In genomic region chr14:49939215-49939614, GRCh38 we compare ENCODE assay signal across 7 cellular contexts. TPM values are rescaled to one million over a fixed set of nuclear protein-coding genes. Genes with fewer than 3 reads are reported as not detected.
A peak's percentile ranks its signal among the peaks of the same experiment; 100 is the strongest.
DNase-seq lines count a peak whose midpoint lies in the region; ATAC-seq, FAIRE-seq and TF ChIP-seq lines count a peak whose summit lies in the region.
"Not testable (repeated sequence)": the region's sequence is repeated elsewhere in the genome, so short reads cannot be mapped to it uniquely, and the experiment has no call there.

No MANE protein-coding gene starts in this region.

- not testable (repeated sequence) for H3K4me3 Mint-ChIP-seq in CD4-positive, CD25-positive, alpha-beta regulatory T cell; activated CD4-positive, alpha-beta memory T cell treated with anti-CD3 and anti-CD28 coated beads for 36 hours; dendritic cell treated with granulocyte-macrophage colony-stimulating factor and Interleukin-4, amounts not matched to agents 40 ng/mL and 50 ng/mL, for 4 days; nephron
- peak overlapping the region in 1 of 4 donors; percentile 87 for H3K4me3 Mint-ChIP-seq in IgD-negative memory B cell
- peak overlapping the region; percentile 33 for H3K4me3 Mint-ChIP-seq in activated naive CD4-positive, alpha-beta T cell treated with anti-CD3 and anti-CD28 coated beads, Interleukin-2, amount 50 U/mL, for 24 hours

- H3K27me3 Mint-ChIP-seq in CD4-positive, CD25-positive, alpha-beta regulatory T cell; IgD-negative memory B cell; activated CD4-positive, alpha-beta memory T cell treated with anti-CD3 and anti-CD28 coated beads for 36 hours; activated naive CD4-positive, alpha-beta T cell treated with anti-CD3 and anti-CD28 coated beads, Interleukin-2, amount 50 U/mL, for 24 hours; dendritic cell treated with granulocyte-macrophage colony-stimulating factor and Interleukin-4, amounts not matched to agents 40 ng/mL and 50 ng/mL, for 4 days; nephron (ENCODE audit: low read depth): not testable (repeated sequence)

- CTCF ChIA-PET in activated CD4-positive, alpha-beta memory T cell treated with anti-CD3 and anti-CD28 coated beads for 36 hours (lab: Charles Lee), result interaction anchor here (0.6 kb wide), 1 partner anchor 165 kb away, joined by 3 read pairs; no protein-coding TSS in a partner anchor
- CTCF ChIA-PET in HepG2 (lab: Yijun Ruan, JAX; ENCODE audit: low intra/inter-chr PET ratio, low total read pairs), result not testable (repeated sequence)

- 72% methylated on average over 2 of the region's 2 CpGs for WGBS in HepG2 (ENCODE audit: low lambda C conversion rate)

- ATAC-seq in CD4-positive, CD25-positive, alpha-beta regulatory T cell (ENCODE audit: low read depth in 2 of 2); HepG2: not testable (repeated sequence)

- not testable (repeated sequence) for FAIRE-seq in HepG2 (lab: Jason Lieb, UNC)

- not testable (repeated sequence) for H3K4me2 ChIP-seq in HepG2 (ENCODE audit: low read depth, low read length)

- peaks cover 29% of the 10 kb centered on the region for H3K4me1 ChIP-seq in CD4-positive, CD25-positive, alpha-beta regulatory T cell (ENCODE audit: control insufficient read depth, insufficient read depth, low read length, poor library complexity, severe bottlenecking)
- peaks cover 35% of the 10 kb centered on the region for H3K4me1 ChIP-seq in HepG2 (ENCODE audit: insufficient read depth, low read length)

- not testable (repeated sequence) for H4K20me1 ChIP-seq in HepG2 (ENCODE audit: insufficient read depth, low read length)

- H2AFZ ChIP-seq in HepG2 (ENCODE audit: low read length), result not testable (repeated sequence)

- peaks cover 11% of the 10 kb centered on the region for H3K36me3 Mint-ChIP-seq in CD4-positive, CD25-positive, alpha-beta regulatory T cell
- not testable (repeated sequence) for H3K36me3 Mint-ChIP-seq in IgD-negative memory B cell
- H3K36me3 Mint-ChIP-seq in activated CD4-positive, alpha-beta memory T cell treated with anti-CD3 and anti-CD28 coated beads for 36 hours, result peaks cover 31% of the 10 kb centered on the region
- H3K36me3 Mint-ChIP-seq in activated naive CD4-positive, alpha-beta T cell treated with anti-CD3 and anti-CD28 coated beads, Interleukin-2, amount 50 U/mL, for 24 hours, result peaks cover 13% of the 10 kb centered on the region
- peaks cover 13% of the 10 kb centered on the region for H3K36me3 Mint-ChIP-seq in dendritic cell treated with granulocyte-macrophage colony-stimulating factor and Interleukin-4, amounts not matched to agents 40 ng/mL and 50 ng/mL, for 4 days (ENCODE audit: low read depth)
- H3K36me3 Mint-ChIP-seq in nephron (ENCODE audit: low read depth), result peaks cover 11% of the 10 kb centered on the region

- H3K27me3 ChIP-seq in CD4-positive, CD25-positive, alpha-beta regulatory T cell (ENCODE audit: control insufficient read depth, insufficient read depth, low read length); HepG2 (ENCODE audit: control insufficient read depth in 1 of 2, insufficient read depth in 2 of 2, low read length in 2 of 2): not testable (repeated sequence)

- peaks cover 21 to 54% (median 35%) of the 10 kb centered on the region in 4 donors for H3K4me1 Mint-ChIP-seq in CD4-positive, CD25-positive, alpha-beta regulatory T cell
- H3K4me1 Mint-ChIP-seq in IgD-negative memory B cell, result peaks cover 25 to 34% (median 33%) of the 10 kb centered on the region in 3 donors
- peaks cover 47% of the 10 kb centered on the region for H3K4me1 Mint-ChIP-seq in activated CD4-positive, alpha-beta memory T cell treated with anti-CD3 and anti-CD28 coated beads for 36 hours (ENCODE audit: low read depth)
- H3K4me1 Mint-ChIP-seq in activated naive CD4-positive, alpha-beta T cell treated with anti-CD3 and anti-CD28 coated beads, Interleukin-2, amount 50 U/mL, for 24 hours, result peaks cover 53% of the 10 kb centered on the region
- peaks cover 53% of the 10 kb centered on the region for H3K4me1 Mint-ChIP-seq in dendritic cell treated with granulocyte-macrophage colony-stimulating factor and Interleukin-4, amounts not matched to agents 40 ng/mL and 50 ng/mL, for 4 days (ENCODE audit: low read depth)
- H3K4me1 Mint-ChIP-seq in nephron, result peaks cover 29% of the 10 kb centered on the region

- not testable (repeated sequence) for H3K79me2 ChIP-seq in HepG2 (ENCODE audit: insufficient read depth, low read length)

- TF ChIP-seq EP300 in HepG2 (IDR thresholded peaks at IDR 0.05; ENCODE audit: low read depth in 2 of 2, low read length in 2 of 2); HepG2 (CRISPR knock-in tag; IDR thresholded peaks at IDR 0.05; ENCODE audit: borderline replicate concordance): not testable (repeated sequence)

- TF ChIP-seq RAD21 in HepG2 (CRISPR knock-in tag; IDR thresholded peaks at IDR 0.05), result not testable (repeated sequence)

- H3K9ac ChIP-seq in HepG2 (ENCODE audit: insufficient read depth, low read depth, low read length), result not testable (repeated sequence)

- not testable (repeated sequence) for H3K27ac ChIP-seq in CD4-positive, CD25-positive, alpha-beta regulatory T cell (ENCODE audit: insufficient read depth, low read length, poor library complexity, severe bottlenecking); HepG2 (ENCODE audit: extremely low read length, insufficient read depth, low read length)

- TF ChIP-seq POLR2A in HepG2 (IDR thresholded peaks at IDR 0.05; ENCODE audit: insufficient read depth in 1 of 2, low read depth in 2 of 2, low read length in 2 of 2), result not testable (repeated sequence)

- in situ Hi-C loops in HepG2 (cut with HindIII; ENCODE audit: extremely low pct_ligation_motif_present, low pct_unique_long_range_greater_than_20kb), result not testable (repeated sequence)

- H3K9me3 ChIP-seq in CD4-positive, CD25-positive, alpha-beta regulatory T cell (ENCODE audit: control insufficient read depth in 2 of 2, low read length in 2 of 2); HepG2 (ENCODE audit: low read length): not testable (repeated sequence)

- POLR2A ChIA-PET in activated CD4-positive, alpha-beta memory T cell treated with anti-CD3 and anti-CD28 coated beads for 36 hours (lab: Charles Lee); HepG2 (lab: Yijun Ruan, JAX): not testable (repeated sequence)

- not testable (repeated sequence) for H3K36me3 ChIP-seq in CD4-positive, CD25-positive, alpha-beta regulatory T cell (ENCODE audit: control insufficient read depth, insufficient read depth, low read length); HepG2 (replicated peaks in 1 of 2; ENCODE audit: control insufficient read depth in 1 of 2, insufficient read depth in 2 of 2, low read length in 2 of 2)

- intact Hi-C loops in activated CD4-positive, alpha-beta memory T cell treated with anti-CD3 and anti-CD28 coated beads for 36 hours (cut with micrococcal nuclease); dendritic cell treated with granulocyte-macrophage colony-stimulating factor and Interleukin-4, amounts not matched to agents 40 ng/mL and 50 ng/mL, for 4 days (cut with micrococcal nuclease); HepG2 (cut with micrococcal nuclease; ENCODE audit: unreplicated experiment): not testable (repeated sequence)

- DNase-seq in CD4-positive, CD25-positive, alpha-beta regulatory T cell; activated CD4-positive, alpha-beta memory T cell treated with anti-CD3 and anti-CD28 coated beads for 36 hours; HepG2 (ENCODE audit: low spot score): not testable (repeated sequence)

- peak overlapping the region; percentile 64 to 88 (median 77) for H3K27ac Mint-ChIP-seq in CD4-positive, CD25-positive, alpha-beta regulatory T cell
- H3K27ac Mint-ChIP-seq in IgD-negative memory B cell, result peak overlapping the region in 2 of 3 donors; percentile 67 to 94
- H3K27ac Mint-ChIP-seq in activated CD4-positive, alpha-beta memory T cell treated with anti-CD3 and anti-CD28 coated beads for 36 hours, result peak overlapping the region; percentile 46
- not testable (repeated sequence) for H3K27ac Mint-ChIP-seq in activated naive CD4-positive, alpha-beta T cell treated with anti-CD3 and anti-CD28 coated beads, Interleukin-2, amount 50 U/mL, for 24 hours
- peak overlapping the region; percentile 72 for H3K27ac Mint-ChIP-seq in dendritic cell treated with granulocyte-macrophage colony-stimulating factor and Interleukin-4, amounts not matched to agents 40 ng/mL and 50 ng/mL, for 4 days
- peak overlapping the region in 2 of 3 experiments; percentile 92 to 96 for H3K27ac Mint-ChIP-seq in nephron

- H3K9me3 Mint-ChIP-seq in CD4-positive, CD25-positive, alpha-beta regulatory T cell, result peaks cover 0 to 19% (median 7%) of the 10 kb centered on the region in 7 donors
- H3K9me3 Mint-ChIP-seq in IgD-negative memory B cell (peaks cover 0 to 14% (median 2%) of the 10 kb centered on the region in 3 donors), nephron (peaks cover 13% of the 10 kb centered on the region)
- peaks cover 34% of the 10 kb centered on the region for H3K9me3 Mint-ChIP-seq in activated CD4-positive, alpha-beta memory T cell treated with anti-CD3 and anti-CD28 coated beads for 36 hours
- H3K9me3 Mint-ChIP-seq in activated naive CD4-positive, alpha-beta T cell treated with anti-CD3 and anti-CD28 coated beads, Interleukin-2, amount 50 U/mL, for 24 hours, result peaks cover 26% of the 10 kb centered on the region
- peaks cover 32% of the 10 kb centered on the region for H3K9me3 Mint-ChIP-seq in dendritic cell treated with granulocyte-macrophage colony-stimulating factor and Interleukin-4, amounts not matched to agents 40 ng/mL and 50 ng/mL, for 4 days

- BruUV-seq in HepG2 (replicated peaks; lab: Mats Ljungman, UMichigan), result not testable (repeated sequence)

- not testable (repeated sequence) for H3K4me3 ChIP-seq in CD4-positive, CD25-positive, alpha-beta regulatory T cell (ENCODE audit: low read depth, low read length); HepG2 (replicated peaks in 1 of 3; ENCODE audit: insufficient read depth in 1 of 3, low read depth in 2 of 3, low read length in 3 of 3)

- not testable (repeated sequence) for TF ChIP-seq CTCF in HepG2 (CRISPR knock-in tag; IDR thresholded peaks at IDR 0.05); nephron (IDR thresholded peaks at IDR 0.05; ENCODE audit: unreplicated experiment in 3 of 3)

RNA-seq across cellular contexts. Expression of gene ARF6, which starts 46.3 kb away (rescaled TPM):
- total RNA-seq in CD4-positive, CD25-positive, alpha-beta regulatory T cell, result 94.6 TPM
- polyA plus RNA-seq in CD4-positive, CD25-positive, alpha-beta regulatory T cell, result 100 to 1,000 TPM; 148 to 171 (median 153) TPM
- 222 TPM for polyA plus RNA-seq in IgD-negative memory B cell
- total RNA-seq in activated CD4-positive, alpha-beta memory T cell treated with anti-CD3 and anti-CD28 coated beads for 36 hours, result 100 to 1,000 TPM; 198 to 202 TPM
- 31.9 and 36.1 TPM in 2 replicates for total RNA-seq in HepG2 (2016; rRNA removed; fragmentation: Illumina TruSeq; extraction: Trizol)
- 9.3 and 12.2 TPM in 2 replicates for total RNA-seq in HepG2 (2016; cell fraction: cytosol; rRNA removed; fragmentation: Illumina TruSeq; extraction: Trizol; ENCODE audit: low read depth)
- 35.0 TPM in 2 replicates for total RNA-seq in HepG2 (2016; cell fraction: insoluble cytoplasmic fraction; rRNA removed; fragmentation: Illumina TruSeq; extraction: Trizol)
- total RNA-seq in HepG2 (2016; cell fraction: membrane; rRNA removed; fragmentation: Illumina TruSeq; extraction: Trizol), result 33.5 and 36.6 TPM in 2 replicates
- total RNA-seq in HepG2 (2016; cell fraction: nucleus; rRNA removed; fragmentation: Illumina TruSeq; extraction: Trizol), result 18.8 and 19.2 TPM in 2 replicates
- 12.7 and 13.6 TPM in 2 replicates for polyA plus RNA-seq in HepG2 (2011; rRNA removed)
- 10.4 and 11.2 TPM in 2 replicates for polyA plus RNA-seq in HepG2 (2011; cell fraction: cytosol; rRNA removed)
- 8.5 TPM in 2 replicates for polyA plus RNA-seq in HepG2 (2011; cell fraction: nucleus; rRNA removed)
- 22.3 and 22.4 TPM in 2 replicates for polyA plus RNA-seq in HepG2 (2012)
- polyA plus RNA-seq in HepG2 (2016; cell fraction: cytosol; fragmentation: Illumina TruSeq; extraction: Trizol; ENCODE audit: low read depth), result 7.1 and 10.0 TPM in 2 replicates
- 45.6 and 46.6 TPM in 2 replicates for polyA plus RNA-seq in HepG2 (2016; cell fraction: insoluble cytoplasmic fraction; fragmentation: Illumina TruSeq; extraction: Trizol; ENCODE audit: low read depth)
- 20.3 and 27.1 TPM in 2 replicates for polyA plus RNA-seq in HepG2 (2016; cell fraction: membrane; fragmentation: Illumina TruSeq; extraction: Trizol; ENCODE audit: low read depth)
- 31.2 and 33.5 TPM in 2 replicates for polyA plus RNA-seq in HepG2 (2016; cell fraction: nucleus; fragmentation: Illumina TruSeq; extraction: Trizol; ENCODE audit: insufficient read depth, low read depth)
- polyA minus RNA-seq in HepG2 (2011; rRNA and poly(A)+ RNA removed; ENCODE audit: low replicate concordance), result 13.8 and 26.7 TPM in 2 replicates
- polyA minus RNA-seq in HepG2 (2011; cell fraction: cytosol; rRNA and poly(A)+ RNA removed), result 9.2 and 10.8 TPM in 2 replicates
- 10.3 and 10.9 TPM in 2 replicates for polyA minus RNA-seq in HepG2 (2011; cell fraction: nucleus; rRNA and poly(A)+ RNA removed)
